In the genomic region with DNA sequence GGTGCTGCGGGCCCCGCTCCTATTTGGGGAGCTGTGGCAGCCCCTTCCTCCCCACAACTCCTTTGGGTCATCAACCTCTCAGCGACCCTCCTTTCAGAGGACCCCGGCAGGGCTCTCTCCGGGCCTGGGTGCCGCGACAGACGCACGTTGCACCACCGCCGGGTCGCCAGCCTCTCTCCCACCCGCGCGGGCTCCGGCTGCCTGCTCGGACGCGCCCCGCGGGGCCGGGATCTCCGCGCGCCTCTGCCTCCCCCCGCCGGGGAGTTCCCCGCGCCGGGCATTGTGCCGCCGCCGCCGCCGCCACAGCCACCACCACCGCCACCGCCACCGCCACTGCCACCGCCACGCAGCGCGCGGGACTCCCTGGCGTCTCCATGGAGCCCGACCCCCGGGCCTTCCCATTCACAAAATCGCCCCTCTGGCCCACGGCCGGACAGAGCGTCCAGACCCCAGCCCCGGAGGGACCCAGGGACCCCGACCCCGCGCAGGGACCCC, we compare ENCODE assay signal across 24 cellular contexts. TPM values are rescaled to one million over a fixed set of nuclear protein-coding genes. Genes with fewer than 3 reads are reported as not detected.
DNase-seq lines count a peak whose midpoint lies in the region; ATAC-seq and TF ChIP-seq lines count a peak whose summit lies in the region.
"Had no signal": no experiment of that assay in that cellular context is flagged by ENCODE, and none has a peak within 500 bp of the region (broad histone marks: within the 10 kb centered on the region; RNA-seq: fewer than 3 reads in every experiment).

No MANE protein-coding gene starts in this region.

- peak overlapping the region; percentile 14 for H3K4me3 ChIP-seq in ectodermal cell (ENCODE audit: insufficient read depth, low read depth, low read length)
- H3K4me3 ChIP-seq in neural cell (ENCODE audit: low read length) = peak overlapping the region; percentile 84
- peak overlapping the region; percentile 25 for H3K4me3 ChIP-seq in urinary bladder (ENCODE audit: low read depth, low read length)
- H3K4me3 ChIP-seq: ascending aorta, spleen had no signal

- TF ChIP-seq EP300 in neural cell (conservative IDR thresholded peaks at IDR 0.05; ENCODE audit: poor library complexity, severe bottlenecking) = no peak

- H3K27ac ChIP-seq in ectodermal cell (ENCODE audit: insufficient read depth, low read depth, low read length, poor library complexity, severe bottlenecking) = no peak overlapping the region
- H3K27ac ChIP-seq in neural cell (ENCODE audit: low read length) = no peak overlapping the region
- H3K27ac ChIP-seq in urinary bladder (ENCODE audit: low read depth) = no peak overlapping the region
- H3K27ac ChIP-seq: ascending aorta, spleen had no signal

- DNase-seq in NCI-H2171 (lab: John Stamatoyannopoulos, UW) (peak; percentile 5), NCI-H2171 treated with DMSO at 0.1 percent for 48 hours (lab: John Stamatoyannopoulos, UW) (no peak), NCI-H2029 (lab: John Stamatoyannopoulos, UW) (no peak)
- DNase-seq: activated CD4-positive, alpha-beta T cell treated with anti-CD3 and anti-CD28 coated beads, Interleukin-2, amount 50 U/mL, for 48 hours; activated naive CD4-positive, alpha-beta T cell treated with Interleukin-2 at 50 U/mL for 16 hours; BE2C; COR-L47; effector memory CD4-positive, alpha-beta T cell; EL; left ventricle myocardium superior; midbrain; spleen; stimulated activated CD4-positive, alpha-beta T cell treated with anti-CD3 and anti-CD28 coated beads, Interleukin-4, amount 100 ng/mL, for 4 hours; T-helper 2 cell had no signal

- H3F3A ChIP-seq in neural cell (ENCODE audit: insufficient read depth, low read length, poor library complexity, severe bottlenecking) = no peaks in the 10 kb centered on the region

- no peak for TF ChIP-seq CTCF in neural cell (IDR thresholded peaks at IDR 0.05; ENCODE audit: poor library complexity, severe bottlenecking)

- peaks cover 65% of the 10 kb centered on the region for H3K27me3 ChIP-seq in ectodermal cell (ENCODE audit: control insufficient read depth, insufficient read depth, low read length, poor library complexity, severe bottlenecking)
- H3K27me3 ChIP-seq in neural cell (ENCODE audit: insufficient read depth, low read depth, low read length) = peaks cover 39% of the 10 kb centered on the region

- 2 to 3% methylated on average over 54 of the region's 54 CpGs for WGBS in ectodermal cell, 2 experiments
- WGBS in urinary bladder = 1% methylated on average over 54 of the region's 54 CpGs

- H3K4me1 ChIP-seq in ectodermal cell (ENCODE audit: control insufficient read depth, insufficient read depth, low read length) = peaks cover 25% of the 10 kb centered on the region
- no peaks in the 10 kb centered on the region for H3K4me1 ChIP-seq in urinary bladder (ENCODE audit: insufficient read depth)
- H3K4me1 ChIP-seq: ascending aorta, BE2C had no signal

- H3K9me3 ChIP-seq in ectodermal cell (ENCODE audit: control insufficient read depth, low read length) (no peaks in the 10 kb centered on the region), neural cell (ENCODE audit: low read length) (no peaks in the 10 kb centered on the region)
- H3K9me3 ChIP-seq: ascending aorta, BE2C, spleen had no signal

- H4K20me1 ChIP-seq in neural cell (ENCODE audit: insufficient read depth) = no peaks in the 10 kb centered on the region

- TF ChIP-seq RAD21 in neural cell (conservative IDR thresholded peaks at IDR 0.05) = peak; percentile 32

- H3K9me2 ChIP-seq in neural cell (ENCODE audit: insufficient read depth, low read length) = no peaks in the 10 kb centered on the region

- no peaks in the 10 kb centered on the region for H3K79me2 ChIP-seq in neural cell (replicated peaks; ENCODE audit: insufficient read depth, low read length)

- ATAC-seq in HG02571 (IDR thresholded peaks at IDR 0.05; ENCODE audit: unreplicated experiment) (no peak), GM18873 (IDR thresholded peaks at IDR 0.05; ENCODE audit: low FRiP score, unreplicated experiment) (no peak)
- ATAC-seq: left ventricle myocardium superior had no signal

- H3K9ac ChIP-seq in neural cell (ENCODE audit: low read length) = peak overlapping the region; percentile 74

- no peaks in the 10 kb centered on the region for H3K36me3 ChIP-seq in ectodermal cell (ENCODE audit: control insufficient read depth, insufficient read depth, low read length)
- no peaks in the 10 kb centered on the region for H3K36me3 ChIP-seq in neural cell (ENCODE audit: insufficient read depth, low read length)
- H3K36me3 ChIP-seq in urinary bladder (ENCODE audit: insufficient read depth) = no peaks in the 10 kb centered on the region
- H3K36me3 ChIP-seq: ascending aorta, BE2C, spleen had no signal

- no peak overlapping the region for H3K4me2 ChIP-seq in neural cell (ENCODE audit: low read length)

- no peak overlapping the region for H2AFZ ChIP-seq in neural cell (ENCODE audit: low read depth, low read length)

TF ChIP-seq in neural cell, 6 proteins besides CTCF, POLR2A, EP300 and RAD21:
- TF ChIP-seq SMC3 (conservative IDR thresholded peaks at IDR 0.05; ENCODE audit: poor library complexity) (peak; percentile 15), TAF1 (IDR thresholded peaks at IDR 0.05; ENCODE audit: low read depth) (no peak), POLR2AphosphoS5 (IDR thresholded peaks at IDR 0.05) (no peak), EZH2 (IDR thresholded peaks at IDR 0.05; ENCODE audit: borderline replicate concordance, insufficient read depth, low read length, poor library complexity, severe bottlenecking) (no peak)

RNA-seq across cellular contexts. Expression of gene RBFOX3, which starts 0.7 kb away (rescaled TPM):
- 5.3 TPM for polyA plus RNA-seq in ectodermal cell (2013, experiment 1 of 4)
- 6.1 TPM for polyA plus RNA-seq in ectodermal cell (2013, experiment 2 of 4)
- polyA plus RNA-seq in ectodermal cell (2013, experiment 3 of 4) = 6.9 TPM
- 4.0 TPM for polyA plus RNA-seq in ectodermal cell (2013, experiment 4 of 4)
- polyA plus RNA-seq in neural cell = 6.6 and 8.6 TPM in 2 replicates
- polyA minus RNA-seq in neural cell = 4.1 and 6.4 TPM in 2 replicates
- 1.1 TPM for total RNA-seq in urinary bladder
- 151 TPM for polyA plus RNA-seq in urinary bladder
- total RNA-seq: A172, ascending aorta, glomerular endothelial cell, left ventricle myocardium superior, renal cortical epithelial cell, SK-MEL-5 had no signal

Comparison
In these comparisons a context has a peak if more than half of its experiments do, and no peak if none do; other contexts are left out.
1. H3K4me3 ChIP-seq: peak in every context shown above with its lines; median percentile 84 in neural cell; 25 in urinary bladder; 14 in ectodermal cell.
2. RNA of gene RBFOX3, which starts 0.7 kb away (polyA plus RNA-seq): 151 TPM in urinary bladder (single experiment); 6.6 to 8.6 TPM in neural cell; every median in the first group is over 10 times any median in the second.